ENCODE assay signal across 31 cellular contexts in the genomic region with DNA sequence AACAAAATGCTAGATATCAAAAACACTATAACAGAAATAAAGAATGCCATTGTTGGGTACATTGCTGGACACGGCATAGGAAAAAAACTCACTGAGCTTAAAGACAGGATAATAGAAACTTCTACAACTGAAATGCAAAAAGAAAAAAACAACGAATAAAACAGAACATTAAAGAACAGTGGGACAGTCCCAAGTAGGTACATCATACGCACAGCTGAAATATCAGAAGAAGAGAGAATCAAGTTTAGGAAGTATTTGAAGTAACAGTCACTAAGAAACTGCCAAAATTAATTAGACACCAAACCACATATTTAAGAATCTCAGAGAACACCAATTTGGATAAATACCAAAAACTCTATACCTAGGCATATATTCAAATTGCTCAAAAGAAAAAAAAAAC.
"Had no signal": no experiment of that assay in that cellular context is flagged by ENCODE, and none has a peak within 500 bp of the region (broad histone marks: within the 10 kb centered on the region; RNA-seq: fewer than 3 reads in every experiment).

No MANE protein-coding gene starts in this region.

- H3K4me3 ChIP-seq: Peyer's patch had no signal

- H3K27me3 Mint-ChIP-seq: activated B cell treated with CpG ODN at 0.5 μM for 24 hours; activated CD4-positive, alpha-beta memory T cell treated with anti-CD3 and anti-CD28 coated beads for 36 hours; activated CD4-positive, alpha-beta T cell treated with anti-CD3 and anti-CD28 coated beads, Interleukin-2, amount 10 ng/mL, durations not matched to agents 7 days and 5 days; activated naive CD8-positive, alpha-beta T cell treated with anti-CD3 and anti-CD28 coated beads for 36 hours; T-cell had no signal

- ATAC-seq: PC-3, Right ventricle myocardium inferior, SK-N-SH treated with all-trans-retinoic acid at 6 μM for 48 hours, T-cell had no signal

- H3K27ac ChIP-seq: brain microvascular endothelial cell, KMS-11, Peyer's patch, RWPE1, VCaP had no signal

- H3K36me3 ChIP-seq: brain microvascular endothelial cell had no signal

- H3K9me3 ChIP-seq: Peyer's patch had no signal

- H3K4me1 ChIP-seq: Peyer's patch had no signal

- H3K4me1 Mint-ChIP-seq: activated CD4-positive, alpha-beta T cell treated with anti-CD3 and anti-CD28 coated beads, Interleukin-2, amount 10 ng/mL, durations not matched to agents 7 days and 5 days had no signal

- H3K27me3 ChIP-seq: brain microvascular endothelial cell, Peyer's patch had no signal

- H3K4me3 Mint-ChIP-seq: activated B cell treated with CpG ODN at 0.5 μM for 24 hours; activated CD4-positive, alpha-beta memory T cell treated with anti-CD3 and anti-CD28 coated beads for 36 hours; activated CD4-positive, alpha-beta T cell treated with anti-CD3 and anti-CD28 coated beads, Interleukin-2, amount 10 ng/mL, durations not matched to agents 7 days and 5 days; activated naive CD4-positive, alpha-beta T cell treated with anti-CD3 and anti-CD28 coated beads for 36 hours; activated naive CD8-positive, alpha-beta T cell treated with anti-CD3 and anti-CD28 coated beads for 36 hours; T-cell had no signal

- H3K27ac Mint-ChIP-seq: activated B cell treated with CpG ODN at 0.5 μM for 24 hours; activated CD4-positive, alpha-beta memory T cell treated with anti-CD3 and anti-CD28 coated beads for 36 hours; activated CD4-positive, alpha-beta T cell treated with anti-CD3 and anti-CD28 coated beads, Interleukin-2, amount 10 ng/mL, durations not matched to agents 7 days and 5 days; activated naive CD4-positive, alpha-beta T cell treated with anti-CD3 and anti-CD28 coated beads for 36 hours; activated naive CD8-positive, alpha-beta T cell treated with anti-CD3 and anti-CD28 coated beads for 36 hours; T-cell had no signal

- DNase-seq: activated B cell treated with CpG ODN at 0.5 μM for 24 hours; activated CD4-positive, alpha-beta memory T cell treated with anti-CD3 and anti-CD28 coated beads for 36 hours; activated CD4-positive, alpha-beta T cell treated with anti-CD3 and anti-CD28 coated beads, Interleukin-2, amount 10 ng/mL, durations not matched to agents 7 days and 5 days; activated CD4-positive, CD25-positive, alpha-beta regulatory T cell treated with anti-CD3 and anti-CD28 coated beads, Interleukin-2, amount 50 U/mL, for 72 hours; activated CD8-positive, alpha-beta memory T cell treated with anti-CD3 and anti-CD28 coated beads, Interleukin-2, amount 50 U/mL, for 4 hours; activated gamma-delta T cell treated with Interleukin-2 at 50 U/mL for 16 hours; activated naive CD4-positive, alpha-beta T cell treated with anti-CD3 and anti-CD28 coated beads for 36 hours; activated naive CD8-positive, alpha-beta T cell treated with anti-CD3 and anti-CD28 coated beads for 36 hours; amniotic stem cell; aorta; brain microvascular endothelial cell; central memory CD4-positive, alpha-beta T cell; MM.1S; MV-4-11; NCI-H1092; NCI-H1436 treated with DMSO at 0.1 percent for 48 hours; NCI-H1694 treated with DMSO at 0.1 percent for 48 hours; NCI-H2029; NCI-H345; NCI-H524 treated with DMSO at 0.1 percent for 48 hours; PC-3; Peyer's patch; SIG-M5; T-cell; T-helper 2 cell; T-helper 9 cell had no signal
